8 cellular contexts compared by ENCODE assay signal in genomic region chr1:100400332-100400933, GRCh38. TPM values are rescaled to one million over a fixed set of nuclear protein-coding genes. Genes with fewer than 3 reads are reported as not detected.
A peak's percentile ranks its signal among the peaks of the same experiment; 100 is the strongest.
DNase-seq lines count a peak whose midpoint lies in the region; ATAC-seq, FAIRE-seq and TF ChIP-seq lines count a peak whose summit lies in the region.

No MANE protein-coding gene starts in this region.

- peaks cover 9% of the 10 kb centered on the region for H3K4me1 ChIP-seq in neural progenitor cell

- intact Hi-C loops in dendritic cell treated with granulocyte-macrophage colony-stimulating factor and Interleukin-4, amounts not matched to agents 40 ng/mL and 50 ng/mL, for 4 days (cut with micrococcal nuclease), result no loop called here

- H3K4me3 Mint-ChIP-seq in dendritic cell treated with granulocyte-macrophage colony-stimulating factor and Interleukin-4, amounts not matched to agents 40 ng/mL and 50 ng/mL, for 4 days, result no peak overlapping the region
- no peak overlapping the region for H3K4me3 Mint-ChIP-seq in neural progenitor cell

- H3K27me3 ChIP-seq in neural progenitor cell, result no peaks in the 10 kb centered on the region

- H3K27ac Mint-ChIP-seq in dendritic cell treated with granulocyte-macrophage colony-stimulating factor and Interleukin-4, amounts not matched to agents 40 ng/mL and 50 ng/mL, for 4 days, result peak overlapping the region; percentile 20
- H3K27ac Mint-ChIP-seq in neural progenitor cell, result peak overlapping the region; percentile 72

- FAIRE-seq in frontal cortex (lab: Jason Lieb, UNC), result no peak

- H3K9ac ChIP-seq in neural progenitor cell, result no peak overlapping the region

- no peaks in the 10 kb centered on the region for H3K27me3 Mint-ChIP-seq in dendritic cell treated with granulocyte-macrophage colony-stimulating factor and Interleukin-4, amounts not matched to agents 40 ng/mL and 50 ng/mL, for 4 days
- no peaks in the 10 kb centered on the region for H3K27me3 Mint-ChIP-seq in neural progenitor cell (ENCODE audit: insufficient read depth, low read depth)

- POLR2A ChIA-PET in GM10248 (lab: Yijun Ruan, JAX), result no interaction called here

- peaks cover 68% of the 10 kb centered on the region for H3K79me2 ChIP-seq in neural progenitor cell (ENCODE audit: low read depth)

- peak; percentile 68 for ATAC-seq in HG03135 (IDR thresholded peaks at IDR 0.05; ENCODE audit: unreplicated experiment)

- no peak for TF ChIP-seq CTCF in GM10248 (IDR thresholded peaks at IDR 0.05; ENCODE audit: control extremely low read depth, extremely low read depth, low read depth, missing control alignments)
- no peak for TF ChIP-seq CTCF in neural progenitor cell (IDR thresholded peaks at IDR 0.05)

- CTCF ChIA-PET in GM10248 (lab: Yijun Ruan, JAX), result interaction anchor here (0.7 to 1.6 kb wide), 3 partner anchors 8 to 16 kb away, joined by 3 to 5 read pairs (median 3); no protein-coding TSS in a partner anchor

- peak overlapping the region; percentile 6 for H3K4me2 ChIP-seq in neural progenitor cell

- H4K20me1 ChIP-seq in neural progenitor cell (ENCODE audit: low read depth), result peaks cover 12% of the 10 kb centered on the region

- no peak overlapping the region for H3K4me3 ChIP-seq in neural progenitor cell

- H3K4me1 Mint-ChIP-seq in dendritic cell treated with granulocyte-macrophage colony-stimulating factor and Interleukin-4, amounts not matched to agents 40 ng/mL and 50 ng/mL, for 4 days (ENCODE audit: low read depth), result peaks cover 31% of the 10 kb centered on the region
- peaks cover 11% of the 10 kb centered on the region for H3K4me1 Mint-ChIP-seq in neural progenitor cell

- H3K27ac ChIP-seq in neural progenitor cell, result no peak overlapping the region

- DNase-seq in GM10248 (ENCODE audit: extremely low spot score) (peak; percentile 21), T-helper 1 cell (peak; percentile 40 to 88 (median 62)), neural progenitor cell (ENCODE audit: low spot score) (peak; percentile 21), NCI-H2227 treated with DMSO at 0.1 percent for 48 hours (lab: John Stamatoyannopoulos, UW) (no peak), frontal cortex (ENCODE audit: low spot score in 2 of 2) (no peak), NCI-H2107 treated with DMSO at 0.1 percent for 48 hours (lab: John Stamatoyannopoulos, UW; ENCODE audit: unreplicated experiment) (no peak)

- H3F3A ChIP-seq in neural progenitor cell (ENCODE audit: low read depth), result no peaks in the 10 kb centered on the region

- H3K9me3 ChIP-seq in neural progenitor cell (ENCODE audit: low read depth), result no peaks in the 10 kb centered on the region

- no peak overlapping the region for H2AFZ ChIP-seq in neural progenitor cell (replicated peaks)

- no peaks in the 10 kb centered on the region for H3K36me3 ChIP-seq in neural progenitor cell

- no peaks in the 10 kb centered on the region for H3K9me3 Mint-ChIP-seq in dendritic cell treated with granulocyte-macrophage colony-stimulating factor and Interleukin-4, amounts not matched to agents 40 ng/mL and 50 ng/mL, for 4 days
- peaks cover 3% of the 10 kb centered on the region for H3K9me3 Mint-ChIP-seq in neural progenitor cell

- H3K36me3 Mint-ChIP-seq in dendritic cell treated with granulocyte-macrophage colony-stimulating factor and Interleukin-4, amounts not matched to agents 40 ng/mL and 50 ng/mL, for 4 days (ENCODE audit: low read depth), result no peaks in the 10 kb centered on the region
- H3K36me3 Mint-ChIP-seq in neural progenitor cell, result peaks cover 8% of the 10 kb centered on the region

RNA-seq across cellular contexts. Expression of gene CDC14A, which starts 48.1 kb away (rescaled TPM):
- total RNA-seq in neural progenitor cell (ENCODE audit: low replicate concordance) (26.9 and 37.0 TPM in 2 replicates), frontal cortex (2.9 TPM)

Comparison
In these comparisons a context has a peak if more than half of its experiments do, and no peak if none do; other contexts are left out.
1. DNase-seq: peak in GM10248 (single experiment), T-helper 1 cell (5 of 5) and neural progenitor cell (single experiment); none in NCI-H2227 treated with DMSO at 0.1 percent for 48 hours (single experiment), frontal cortex (0 of 2) and NCI-H2107 treated with DMSO at 0.1 percent for 48 hours (single experiment).